In the genomic region with DNA sequence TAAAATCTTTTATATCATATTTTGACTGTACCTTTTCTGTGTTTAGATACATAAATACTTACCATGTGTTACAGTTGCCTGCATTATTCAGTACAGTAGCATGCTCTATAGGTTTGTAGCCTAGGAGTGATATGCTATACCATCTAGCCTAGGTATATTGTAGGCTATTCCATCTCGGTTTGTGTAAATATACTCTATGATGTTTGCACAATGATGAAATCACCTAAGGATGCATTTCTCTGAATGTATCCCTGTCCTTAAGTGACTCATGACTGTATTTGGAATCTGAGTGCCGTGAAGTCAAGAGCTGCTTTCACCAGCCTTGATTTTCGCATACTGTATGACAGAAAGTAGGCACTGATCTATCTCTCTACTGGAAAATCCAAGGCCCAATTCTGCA, we compare ENCODE assay signal across 10 cellular contexts.
A peak's percentile ranks its signal among the peaks of the same experiment; 100 is the strongest.
DNase-seq lines count a peak whose midpoint lies in the region; ATAC-seq and TF ChIP-seq lines count a peak whose summit lies in the region.
"Had no signal": no experiment of that assay in that cellular context is flagged by ENCODE, and none has a peak within 500 bp of the region (broad histone marks: within the 10 kb centered on the region; RNA-seq: fewer than 3 reads in every experiment).

No MANE protein-coding gene starts in this region.

- H3K4me1 ChIP-seq in cardiac muscle cell (ENCODE audit: low read depth) (no peaks in the 10 kb centered on the region), right atrium auricular region (peaks cover 0 to 29% of the 10 kb centered on the region in 2 donors), SJSA1 (replicated peaks) (peaks cover 52% of the 10 kb centered on the region), A673 (ENCODE audit: insufficient read depth, low read length, poor library complexity, severe bottlenecking) (no peaks in the 10 kb centered on the region)

- intact Hi-C loops in A673 (cut with micrococcal nuclease; ENCODE audit: unreplicated experiment): no loop called here

- H3K9me3 ChIP-seq in cardiac muscle cell (ENCODE audit: low read depth): no peaks in the 10 kb centered on the region
- no peaks in the 10 kb centered on the region for H3K9me3 ChIP-seq in right atrium auricular region
- H3K9me3 ChIP-seq in SJSA1 (replicated peaks): no peaks in the 10 kb centered on the region
- H3K9me3 ChIP-seq in A673 (ENCODE audit: low read depth, low read length, poor library complexity, severe bottlenecking): no peaks in the 10 kb centered on the region

- H3K4me3 ChIP-seq in cardiac muscle cell: no peak overlapping the region
- H3K4me3 ChIP-seq in right atrium auricular region: no peak overlapping the region
- no peak overlapping the region for H3K4me3 ChIP-seq in SJSA1
- H3K4me3 ChIP-seq in A673 (ENCODE audit: low read depth, low read length, poor library complexity, severe bottlenecking): no peak overlapping the region

- CTCF ChIA-PET in A673 (lab: Charles Lee): no interaction called here

- no peak overlapping the region for H3K27ac ChIP-seq in cardiac muscle cell
- H3K27ac ChIP-seq in right atrium auricular region: no peak overlapping the region
- H3K27ac ChIP-seq in SJSA1: 0 out of 2 replicates have a peak overlapping the region, but pooled peaks have one; percentile 2
- H3K27ac ChIP-seq in A673 (ENCODE audit: low read depth, low read length, poor library complexity, severe bottlenecking): no peak overlapping the region

- peak; percentile 3 to 71 for DNase-seq in cardiac muscle cell (ENCODE audit: low read depth in 1 of 2, low spot score in 1 of 2)
- DNase-seq in right atrium auricular region (ENCODE audit: low spot score): no peak
- peak in 1 of 2 experiments; percentile 44 for DNase-seq in SJSA1 (ENCODE audit: low read depth in 1 of 2, low spot score in 2 of 2)
- DNase-seq in fibroblast of the conjunctiva (ENCODE audit: low read depth): peak; percentile 47
- no peak for DNase-seq in NCI-H1048 (lab: John Stamatoyannopoulos, UW)
- no peak for DNase-seq in A673 (ENCODE audit: low spot score)
- DNase-seq: activated naive CD4-positive, alpha-beta T cell treated with anti-CD3 and anti-CD28 coated beads, Interleukin-2, amount 10 ng/mL, durations not matched to agents 7 days and 5 days had no signal

- H3K27me3 ChIP-seq in cardiac muscle cell (no peaks in the 10 kb centered on the region), right atrium auricular region (no peaks in the 10 kb centered on the region), SJSA1 (replicated peaks) (no peaks in the 10 kb centered on the region), A673 (replicated peaks; ENCODE audit: insufficient read depth, low read depth, low read length, poor library complexity) (no peaks in the 10 kb centered on the region)

- no peak for ATAC-seq in GM18519 (IDR thresholded peaks at IDR 0.05; ENCODE audit: low FRiP score, unreplicated experiment)
- no peak for ATAC-seq in HG03196 (IDR thresholded peaks at IDR 0.05; ENCODE audit: unreplicated experiment)
- ATAC-seq: activated CD4-positive, CD25-positive, alpha-beta regulatory T cell treated with anti-CD3 and anti-CD28 coated beads, Interleukin-2, amount 50 U/mL, for 24 hours had no signal

- BruUV-seq in A673 (replicated peaks; lab: Mats Ljungman, UMichigan): no TSS peak

- no peaks in the 10 kb centered on the region for H3K36me3 ChIP-seq in cardiac muscle cell
- H3K36me3 ChIP-seq in right atrium auricular region: no peaks in the 10 kb centered on the region
- no peaks in the 10 kb centered on the region; the same call in 1 of the 2 replicates for H3K36me3 ChIP-seq in SJSA1
- H3K36me3 ChIP-seq in A673 (ENCODE audit: insufficient read depth, low read length, poor library complexity, severe bottlenecking): no peaks in the 10 kb centered on the region

- TF ChIP-seq CTCF in cardiac muscle cell (IDR thresholded peaks at IDR 0.05; ENCODE audit: low read depth, low read length) (no peak), right atrium auricular region (IDR thresholded peaks at IDR 0.05) (no peak), A673 (conservative IDR thresholded peaks at IDR 0.05; ENCODE audit: low read depth, low read length) (no peak)

- POLR2A ChIA-PET in A673 (lab: Charles Lee; ENCODE audit: low non-redundant PET): no interaction called here

Comparison
In these comparisons a context has a peak if more than half of its experiments do, and no peak if none do; other contexts are left out.
1. DNase-seq: peak in cardiac muscle cell (2 of 2) and fibroblast of the conjunctiva (single experiment); none in right atrium auricular region (single experiment), NCI-H1048 (single experiment) and A673 (single experiment).